21 cellular contexts compared by ENCODE assay signal in the genomic region with DNA sequence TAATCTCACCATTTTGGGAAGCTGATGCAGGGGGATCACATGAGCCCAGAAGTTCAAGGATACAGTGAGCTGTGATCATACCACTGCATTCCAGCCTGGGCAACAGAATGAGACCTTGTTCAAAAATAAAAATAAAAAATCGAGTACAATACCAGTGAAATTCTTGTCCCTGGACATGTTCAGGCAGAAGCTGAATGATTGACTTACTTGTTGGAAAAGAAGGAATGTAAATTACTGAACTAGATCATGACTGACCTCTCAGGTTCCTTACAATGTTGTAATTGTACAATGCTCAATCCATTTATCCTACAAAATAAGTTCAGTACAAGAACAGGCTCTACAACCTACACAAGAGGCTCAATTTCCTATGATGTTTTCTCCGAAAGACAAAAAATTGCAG.
DNase-seq lines count a peak whose midpoint lies in the region; ATAC-seq, FAIRE-seq and TF ChIP-seq lines count a peak whose summit lies in the region.
"Had no signal": no experiment of that assay in that cellular context is flagged by ENCODE, and none has a peak within 500 bp of the region (broad histone marks: within the 10 kb centered on the region; RNA-seq: fewer than 3 reads in every experiment).

No MANE protein-coding gene starts in this region.

- dilution Hi-C loops in keratinocyte (cut with MboI; ENCODE audit: extremely low pct_ligation_motif_present, low sequenced_read_pairs): no loop called here

- H3K27ac ChIP-seq in epithelial cell of prostate (peak overlapping the region; percentile 5), keratinocyte (ENCODE audit: control insufficient read depth, insufficient read depth, low read length) (no peak overlapping the region), smooth muscle cell (ENCODE audit: low read depth) (peak overlapping the region; percentile 82)

- WGBS in smooth muscle cell (ENCODE audit: low lambda C conversion rate): 73% methylated on average over 2 of the region's 2 CpGs

- no peaks in the 10 kb centered on the region for H3K9me1 ChIP-seq in keratinocyte (ENCODE audit: control insufficient read depth, extremely low read depth, insufficient read depth, low read length)

- no peaks in the 10 kb centered on the region for H4K20me1 ChIP-seq in keratinocyte (ENCODE audit: control insufficient read depth, extremely low read depth, insufficient read depth, low read length)
- H4K20me1 ChIP-seq in smooth muscle cell (ENCODE audit: low read depth): no peaks in the 10 kb centered on the region

- H3K79me2 ChIP-seq in keratinocyte (ENCODE audit: control insufficient read depth, insufficient read depth, low read length) (no peaks in the 10 kb centered on the region), smooth muscle cell (ENCODE audit: low read depth) (no peaks in the 10 kb centered on the region)

- H3K4me2 ChIP-seq in keratinocyte (ENCODE audit: control insufficient read depth, extremely low read depth, insufficient read depth, low read depth, low read length) (no peak overlapping the region), smooth muscle cell (peak overlapping the region; percentile 29)

- H3K9me3 ChIP-seq in keratinocyte (ENCODE audit: control insufficient read depth, low read depth, low read length) (no peaks in the 10 kb centered on the region), smooth muscle cell (replicated peaks; ENCODE audit: low read depth) (no peaks in the 10 kb centered on the region)
- H3K9me3 ChIP-seq: HAP-1 had no signal

- FAIRE-seq in bronchial epithelial cell (lab: Jason Lieb, UNC) (no peak), keratinocyte (lab: Jason Lieb, UNC) (no peak)
- FAIRE-seq: GM12891, GM18507, H54 had no signal

- no peaks in the 10 kb centered on the region for H3F3A ChIP-seq in smooth muscle cell (ENCODE audit: low read depth)

- no peak for TF ChIP-seq CTCF in bronchial epithelial cell (IDR thresholded peaks at IDR 0.05; ENCODE audit: insufficient read depth, low read length, severe bottlenecking)
- no peak for TF ChIP-seq CTCF in keratinocyte (optimal IDR thresholded peaks at IDR 0.05 in 1 of 3, IDR thresholded peaks at IDR 0.05 in 1 of 3, conservative IDR thresholded peaks at IDR 0.05 in 1 of 3; ENCODE audit: extremely low read depth in 1 of 3, insufficient read depth in 2 of 3, low read length in 3 of 3)
- TF ChIP-seq CTCF in smooth muscle cell (IDR thresholded peaks at IDR 0.05; ENCODE audit: borderline replicate concordance, insufficient read depth, poor library complexity, severe bottlenecking): no peak

- H3K36me3 ChIP-seq in bronchial epithelial cell (ENCODE audit: control insufficient read depth, insufficient read depth, low read length) (no peaks in the 10 kb centered on the region), keratinocyte (ENCODE audit: control insufficient read depth in 2 of 2, extremely low read depth in 1 of 2, insufficient read depth in 2 of 2, low read length in 2 of 2) (no peaks in the 10 kb centered on the region), smooth muscle cell (ENCODE audit: low read depth) (no peaks in the 10 kb centered on the region)
- H3K36me3 ChIP-seq: HAP-1 had no signal

- ATAC-seq in HG02759 (IDR thresholded peaks at IDR 0.05; ENCODE audit: unreplicated experiment) (no peak), HG03280 (IDR thresholded peaks at IDR 0.05; ENCODE audit: unreplicated experiment) (no peak)

- H3K27me3 ChIP-seq in bronchial epithelial cell (ENCODE audit: control insufficient read depth, insufficient read depth, low read length) (no peaks in the 10 kb centered on the region), keratinocyte (ENCODE audit: control insufficient read depth, extremely low read depth, insufficient read depth, low read length) (no peaks in the 10 kb centered on the region), smooth muscle cell (ENCODE audit: low read depth) (no peaks in the 10 kb centered on the region)

- H2AFZ ChIP-seq in keratinocyte (ENCODE audit: control insufficient read depth, low read length) (peak overlapping the region; percentile 59), smooth muscle cell (ENCODE audit: low read depth) (peak overlapping the region; percentile 17)

- peaks cover 3% of the 10 kb centered on the region for H3K4me1 ChIP-seq in keratinocyte (ENCODE audit: control insufficient read depth, extremely low read depth, insufficient read depth, low read length)
- H3K4me1 ChIP-seq in smooth muscle cell (ENCODE audit: low read depth): no peaks in the 10 kb centered on the region
- H3K4me1 ChIP-seq: HAP-1 had no signal

- H3K4me3 ChIP-seq in bronchial epithelial cell (ENCODE audit: low read depth, low read length) (no peak overlapping the region), keratinocyte (ENCODE audit: control insufficient read depth in 2 of 3, extremely low read depth in 1 of 3, insufficient read depth in 2 of 3, low read depth in 1 of 3, low read length in 3 of 3) (peak overlapping the region in 1 of 3 experiments; percentile 5), smooth muscle cell (no peak overlapping the region)
- H3K4me3 ChIP-seq: HAP-1 had no signal

- DNase-seq in bronchial epithelial cell (ENCODE audit: low read depth): peak; percentile 37
- no peak for DNase-seq in epithelial cell of prostate (ENCODE audit: low read depth, low spot score)
- no peak for DNase-seq in keratinocyte (ENCODE audit: low read depth, low spot score)
- DNase-seq in smooth muscle cell (lab: John Stamatoyannopoulos, UW; ENCODE audit: unreplicated experiment): no peak
- DNase-seq in stimulated activated CD4-positive, alpha-beta T cell treated with anti-CD3 and anti-CD28 coated beads, Interleukin-4, amount 100 ng/mL, for 1 hour: no peak
- DNase-seq in activated effector memory CD4-positive, alpha-beta T cell treated with Interleukin-2 at 50 U/mL for 16 hours: no peak
- DNase-seq: C1 segment of cervical spinal cord; Calu3; CD4-positive, alpha-beta memory T cell; COR-L47; DMS53; DMS79 treated with DMSO at 0.1 percent for 48 hours; GF-D8; GOT3; HFFc6 had no signal

- no peak overlapping the region for H3K9ac ChIP-seq in keratinocyte (ENCODE audit: control insufficient read depth, extremely low read depth, insufficient read depth, low read length)
- peak overlapping the region; percentile 12 for H3K9ac ChIP-seq in smooth muscle cell (ENCODE audit: low read depth)
